35 cellular contexts compared by ENCODE assay signal in the genomic region with DNA sequence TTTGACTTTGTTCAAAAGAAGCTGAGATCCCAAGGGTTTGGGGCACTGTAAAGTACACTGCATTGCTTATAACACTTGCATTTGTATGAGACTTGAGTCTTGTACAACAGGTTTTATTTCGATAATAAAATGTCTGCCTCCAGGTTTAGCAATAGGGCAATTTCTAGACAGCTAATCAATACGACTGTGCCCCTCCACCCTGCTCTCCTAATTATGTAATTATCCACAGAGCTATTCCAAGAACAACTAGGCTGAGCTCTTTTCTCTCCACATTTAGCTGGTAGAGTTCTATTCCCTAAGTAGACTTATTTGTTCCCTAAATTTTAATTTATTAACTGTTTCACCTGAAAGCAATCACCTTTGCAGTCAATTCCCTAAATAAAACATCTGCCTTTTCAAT. TPM values are rescaled to one million over a fixed set of nuclear protein-coding genes. Genes with fewer than 3 reads are reported as not detected.
"Had no signal": no experiment of that assay in that cellular context is flagged by ENCODE, and none has a peak within 500 bp of the region (broad histone marks: within the 10 kb centered on the region; RNA-seq: fewer than 3 reads in every experiment).

No MANE protein-coding gene starts in this region.

- H3K4me1 Mint-ChIP-seq: activated CD4-positive, alpha-beta T cell treated with anti-CD3 and anti-CD28 coated beads, Interleukin-2, amount 10 ng/mL, durations not matched to agents 24 days and 14 days; activated naive CD4-positive, alpha-beta T cell treated with anti-CD3 and anti-CD28 coated beads, Interleukin-2, amount 10 ng/mL, durations not matched to agents 7 days and 5 days; activated naive CD8-positive, alpha-beta T cell treated with anti-CD3 and anti-CD28 coated beads, Interleukin-2, amount 10 ng/mL, durations not matched to agents 7 days and 5 days; immature natural killer cell; naive thymus-derived CD8-positive, alpha-beta T cell; stimulated activated memory B cell treated with anti-CD40 and anti-IgM and Interleukin-4, amounts not matched to agents 10 μg/mL and 1 μg/mL and 100 μg/mL, for 72 hours had no signal

- ATAC-seq: left colon; lower lobe of right lung; naive thymus-derived CD8-positive, alpha-beta T cell; sciatic nerve; T-helper 17 cell; upper lobe of right lung had no signal

- DNase-seq: activated CD4-positive, alpha-beta memory T cell treated with anti-CD3 and anti-CD28 coated beads for 36 hours; activated CD4-positive, alpha-beta T cell treated with anti-CD3 and anti-CD28 coated beads, Interleukin-2, amount 10 ng/mL, durations not matched to agents 24 days and 14 days; activated CD4-positive, CD25-positive, alpha-beta regulatory T cell treated with anti-CD3 and anti-CD28 coated beads, Interleukin-2, amount 50 U/mL, for 72 hours; activated CD8-positive, alpha-beta memory T cell treated with anti-CD3 and anti-CD28 coated beads, Interleukin-2, amount 50 U/mL, for 48 hours; activated gamma-delta T cell; activated naive CD4-positive, alpha-beta T cell treated with anti-CD3 and anti-CD28 coated beads, Interleukin-2, amount 10 ng/mL, durations not matched to agents 7 days and 5 days; activated naive CD8-positive, alpha-beta T cell treated with anti-CD3 and anti-CD28 coated beads, Interleukin-2, amount 10 ng/mL, durations not matched to agents 7 days and 5 days; activated T-cell treated with anti-CD3 and anti-CD28 coated beads, Interleukin-2, amount 50 U/mL, for 24 hours; brain microvascular endothelial cell; central memory CD4-positive, alpha-beta T cell; hypothalamus; immature natural killer cell; kidney; left colon; lower lobe of right lung; naive thymus-derived CD8-positive, alpha-beta T cell; posterior cingulate gyrus; stimulated activated CD4-positive, alpha-beta T cell treated with anti-CD3 and anti-CD28 coated beads, Interleukin-1b, Interleukin-23, amount 100 ng/mL, for 48 hours; stimulated activated CD4-positive, alpha-beta T cell treated with anti-CD3 and anti-CD28 coated beads, Interleukin-4, amount 100 ng/mL, for 4 hours; stimulated activated CD8-positive, alpha-beta memory T cell treated with anti-CD3 and anti-CD28 coated beads, Interleukin-4, amount 100 ng/mL, for 48 hours; stomach; T-helper 17 cell; thyroid gland; upper lobe of right lung had no signal

- H3K4me3 ChIP-seq: ascending aorta, lower lobe of right lung, skin epidermis, stomach, thyroid gland, upper lobe of right lung had no signal

- H3K36me3 ChIP-seq: ascending aorta, brain microvascular endothelial cell, lower lobe of right lung, stomach, thyroid gland, upper lobe of right lung had no signal

- H3K36me3 Mint-ChIP-seq: activated CD4-positive, alpha-beta memory T cell treated with anti-CD3 and anti-CD28 coated beads for 36 hours; activated naive CD4-positive, alpha-beta T cell treated with anti-CD3 and anti-CD28 coated beads, Interleukin-2, amount 10 ng/mL, durations not matched to agents 7 days and 5 days; activated naive CD8-positive, alpha-beta T cell treated with anti-CD3 and anti-CD28 coated beads, Interleukin-2, amount 10 ng/mL, durations not matched to agents 7 days and 5 days; immature natural killer cell; naive thymus-derived CD8-positive, alpha-beta T cell; stimulated activated memory B cell treated with anti-CD40 and anti-IgM and Interleukin-4, amounts not matched to agents 10 μg/mL and 1 μg/mL and 100 μg/mL, for 72 hours had no signal

- H3K9me3 ChIP-seq: ascending aorta, lower lobe of right lung, stomach, thyroid gland, upper lobe of right lung had no signal

- H3K4me3 Mint-ChIP-seq: activated CD4-positive, alpha-beta memory T cell treated with anti-CD3 and anti-CD28 coated beads for 36 hours; activated CD4-positive, alpha-beta T cell treated with anti-CD3 and anti-CD28 coated beads, Interleukin-2, amount 10 ng/mL, durations not matched to agents 24 days and 14 days; activated naive CD4-positive, alpha-beta T cell treated with anti-CD3 and anti-CD28 coated beads, Interleukin-2, amount 10 ng/mL, durations not matched to agents 7 days and 5 days; activated naive CD8-positive, alpha-beta T cell treated with anti-CD3 and anti-CD28 coated beads, Interleukin-2, amount 10 ng/mL, durations not matched to agents 7 days and 5 days; activated T-cell treated with anti-CD3 and anti-CD28 coated beads, Interleukin-2, amount 50 U/mL, for 24 hours; immature natural killer cell; naive thymus-derived CD8-positive, alpha-beta T cell; stimulated activated memory B cell treated with anti-CD40 and anti-IgM and Interleukin-4, amounts not matched to agents 10 μg/mL and 1 μg/mL and 100 μg/mL, for 72 hours; T-helper 17 cell had no signal

- H3K4me1 ChIP-seq: ascending aorta, lower lobe of right lung, thyroid gland, upper lobe of right lung had no signal

- H3K27ac Mint-ChIP-seq: activated CD4-positive, alpha-beta memory T cell treated with anti-CD3 and anti-CD28 coated beads for 36 hours; activated CD4-positive, alpha-beta T cell treated with anti-CD3 and anti-CD28 coated beads, Interleukin-2, amount 10 ng/mL, durations not matched to agents 24 days and 14 days; activated naive CD4-positive, alpha-beta T cell treated with anti-CD3 and anti-CD28 coated beads, Interleukin-2, amount 10 ng/mL, durations not matched to agents 7 days and 5 days; activated naive CD8-positive, alpha-beta T cell treated with anti-CD3 and anti-CD28 coated beads, Interleukin-2, amount 10 ng/mL, durations not matched to agents 7 days and 5 days; activated T-cell treated with anti-CD3 and anti-CD28 coated beads, Interleukin-2, amount 50 U/mL, for 24 hours; immature natural killer cell; naive thymus-derived CD8-positive, alpha-beta T cell; stimulated activated memory B cell treated with anti-CD40 and anti-IgM and Interleukin-4, amounts not matched to agents 10 μg/mL and 1 μg/mL and 100 μg/mL, for 72 hours; T-helper 17 cell had no signal

- H3K27ac ChIP-seq: ascending aorta, brain microvascular endothelial cell, lower lobe of right lung, skin epidermis, stomach, thyroid gland, upper lobe of right lung had no signal

- H3K9me3 Mint-ChIP-seq: activated CD4-positive, alpha-beta memory T cell treated with anti-CD3 and anti-CD28 coated beads for 36 hours; activated CD4-positive, alpha-beta T cell treated with anti-CD3 and anti-CD28 coated beads, Interleukin-2, amount 10 ng/mL, durations not matched to agents 24 days and 14 days; activated naive CD4-positive, alpha-beta T cell treated with anti-CD3 and anti-CD28 coated beads, Interleukin-2, amount 10 ng/mL, durations not matched to agents 7 days and 5 days; activated naive CD8-positive, alpha-beta T cell treated with anti-CD3 and anti-CD28 coated beads, Interleukin-2, amount 10 ng/mL, durations not matched to agents 7 days and 5 days; activated T-cell treated with anti-CD3 and anti-CD28 coated beads, Interleukin-2, amount 50 U/mL, for 24 hours; naive thymus-derived CD8-positive, alpha-beta T cell; stimulated activated memory B cell treated with anti-CD40 and anti-IgM and Interleukin-4, amounts not matched to agents 10 μg/mL and 1 μg/mL and 100 μg/mL, for 72 hours had no signal

- H3K27me3 Mint-ChIP-seq: activated CD4-positive, alpha-beta memory T cell treated with anti-CD3 and anti-CD28 coated beads for 36 hours; activated CD4-positive, alpha-beta T cell treated with anti-CD3 and anti-CD28 coated beads, Interleukin-2, amount 10 ng/mL, durations not matched to agents 24 days and 14 days; activated T-cell treated with anti-CD3 and anti-CD28 coated beads, Interleukin-2, amount 50 U/mL, for 24 hours; stimulated activated memory B cell treated with anti-CD40 and anti-IgM and Interleukin-4, amounts not matched to agents 10 μg/mL and 1 μg/mL and 100 μg/mL, for 72 hours; T-helper 17 cell had no signal

- H3K27me3 ChIP-seq: ascending aorta, brain microvascular endothelial cell, stomach, thyroid gland, upper lobe of right lung had no signal

RNA-seq across cellular contexts. Expression of gene LINC00305, which starts 52.9 kb away (rescaled TPM):
- total RNA-seq: activated CD4-positive, alpha-beta memory T cell treated with anti-CD3 and anti-CD28 coated beads for 36 hours; activated CD4-positive, alpha-beta T cell treated with anti-CD3 and anti-CD28 coated beads, Interleukin-2, amount 10 ng/mL, durations not matched to agents 24 days and 14 days; activated CD8-positive, alpha-beta memory T cell treated with anti-CD3 and anti-CD28 coated beads for 36 hours; activated naive CD8-positive, alpha-beta T cell treated with anti-CD3 and anti-CD28 coated beads, Interleukin-2, amount 10 ng/mL, durations not matched to agents 7 days and 5 days; ascending aorta; endothelial cell of umbilical vein; fibroblast of lung; fibroblast of villous mesenchyme; kidney; left colon; lower lobe of right lung; naive thymus-derived CD8-positive, alpha-beta T cell; osteoblast; renal cortical epithelial cell; sciatic nerve; stomach; T-helper 17 cell; thyroid gland; upper lobe of right lung had no signal
- polyA plus RNA-seq: endothelial cell of umbilical vein; esophagus; fibroblast of lung; immature natural killer cell; naive thymus-derived CD8-positive, alpha-beta T cell; stomach had no signal
